ENCODE assay signal across 1 cellular context in the genomic region with DNA sequence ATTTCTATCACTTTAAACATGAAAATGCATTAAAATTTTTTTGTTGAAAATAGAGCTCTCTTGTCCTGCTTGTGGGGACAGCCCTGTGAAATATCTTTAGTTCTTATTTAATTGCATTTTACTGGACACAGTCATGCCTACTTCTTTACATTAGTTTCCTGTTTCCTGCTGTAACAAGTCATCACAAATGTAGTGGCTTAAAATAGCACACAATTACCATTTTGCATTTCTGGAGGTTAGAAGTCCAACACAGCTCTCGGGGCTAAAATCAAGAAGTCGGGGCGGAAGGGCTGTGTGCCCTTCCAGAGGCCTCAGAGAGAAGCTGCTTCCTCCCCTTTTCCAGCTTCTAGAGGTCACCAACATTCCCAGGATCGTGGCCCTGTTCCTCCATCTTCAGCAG.
TF ChIP-seq lines count a peak whose summit lies in the region.

No MANE protein-coding gene starts in this region.

TF ChIP-seq in WTC11, 78 proteins besides CTCF, POLR2A, EP300 and RAD21 (continued from another document):
- TF ChIP-seq, protein P1, sequence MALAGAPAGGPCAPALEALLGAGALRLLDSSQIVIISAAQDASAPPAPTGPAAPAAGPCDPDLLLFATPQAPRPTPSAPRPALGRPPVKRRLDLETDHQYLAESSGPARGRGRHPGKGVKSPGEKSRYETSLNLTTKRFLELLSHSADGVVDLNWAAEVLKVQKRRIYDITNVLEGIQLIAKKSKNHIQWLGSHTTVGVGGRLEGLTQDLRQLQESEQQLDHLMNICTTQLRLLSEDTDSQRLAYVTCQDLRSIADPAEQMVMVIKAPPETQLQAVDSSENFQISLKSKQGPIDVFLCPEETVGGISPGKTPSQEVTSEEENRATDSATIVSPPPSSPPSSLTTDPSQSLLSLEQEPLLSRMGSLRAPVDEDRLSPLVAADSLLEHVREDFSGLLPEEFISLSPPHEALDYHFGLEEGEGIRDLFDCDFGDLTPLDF (CRISPR knock-in tag; IDR thresholded peaks at IDR 0.05) = no peak
- TF ChIP-seq ATF1 (CRISPR knock-in tag; IDR thresholded peaks at IDR 0.05) (no peak), CBFB (CRISPR knock-in tag; IDR thresholded peaks at IDR 0.05; ENCODE audit: low read depth) (no peak), SMAD3 (CRISPR knock-in tag; IDR thresholded peaks at IDR 0.05; ENCODE audit: borderline replicate concordance) (no peak), ZNF263 (CRISPR knock-in tag; IDR thresholded peaks at IDR 0.05; ENCODE audit: low read depth) (no peak)
- TF ChIP-seq, protein P2, sequence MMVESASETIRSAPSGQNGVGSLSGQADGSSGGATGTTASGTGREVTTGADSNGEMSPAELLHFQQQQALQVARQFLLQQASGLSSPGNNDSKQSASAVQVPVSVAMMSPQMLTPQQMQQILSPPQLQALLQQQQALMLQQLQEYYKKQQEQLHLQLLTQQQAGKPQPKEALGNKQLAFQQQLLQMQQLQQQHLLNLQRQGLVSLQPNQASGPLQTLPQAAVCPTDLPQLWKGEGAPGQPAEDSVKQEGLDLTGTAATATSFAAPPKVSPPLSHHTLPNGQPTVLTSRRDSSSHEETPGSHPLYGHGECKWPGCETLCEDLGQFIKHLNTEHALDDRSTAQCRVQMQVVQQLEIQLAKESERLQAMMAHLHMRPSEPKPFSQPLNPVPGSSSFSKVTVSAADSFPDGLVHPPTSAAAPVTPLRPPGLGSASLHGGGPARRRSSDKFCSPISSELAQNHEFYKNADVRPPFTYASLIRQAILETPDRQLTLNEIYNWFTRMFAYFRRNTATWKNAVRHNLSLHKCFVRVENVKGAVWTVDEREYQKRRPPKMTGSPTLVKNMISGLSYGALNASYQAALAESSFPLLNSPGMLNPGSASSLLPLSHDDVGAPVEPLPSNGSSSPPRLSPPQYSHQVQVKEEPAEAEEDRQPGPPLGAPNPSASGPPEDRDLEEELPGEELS (CRISPR knock-in tag; IDR thresholded peaks at IDR 0.05) = no peak
TF ChIP-seq in WTC11: peak in this region for 0.
